ENCODE assay signal across 11 cellular contexts in genomic region chr17:1493291-1493980, GRCh38. TPM values are rescaled to one million over a fixed set of nuclear protein-coding genes. Genes with fewer than 3 reads are reported as not detected.
DNase-seq lines count a peak whose midpoint lies in the region; ATAC-seq and TF ChIP-seq lines count a peak whose summit lies in the region.
"Had no signal": no experiment of that assay in that cellular context is flagged by ENCODE, and none has a peak within 500 bp of the region (broad histone marks: within the 10 kb centered on the region; RNA-seq: fewer than 3 reads in every experiment).

No MANE protein-coding gene starts in this region.

- H3K27me3 Mint-ChIP-seq in GM23338 (ENCODE audit: insufficient read depth, low read depth, poor library complexity) = peaks cover 23% of the 10 kb centered on the region

- H4K20me1 ChIP-seq in GM23338 (replicated peaks; ENCODE audit: insufficient read depth) = no peaks in the 10 kb centered on the region; the same call in 1 of the 2 replicates
- no peaks in the 10 kb centered on the region for H4K20me1 ChIP-seq in smooth muscle cell (ENCODE audit: low read depth)

- intact Hi-C loops in adrenal gland (cut with DNase I) = no loop called here

- H3K9me2 ChIP-seq in GM23338 (ENCODE audit: insufficient read depth) = no peaks in the 10 kb centered on the region

- H3K4me2 ChIP-seq in GM23338 = no peak overlapping the region
- H3K4me2 ChIP-seq in smooth muscle cell = peak overlapping the region; percentile 94

- H3K9ac ChIP-seq in liver (ENCODE audit: low read depth in 1 of 2, low read length in 2 of 2) = no peak overlapping the region
- no peak overlapping the region for H3K9ac ChIP-seq in smooth muscle cell (ENCODE audit: low read depth)

- H3K36me3 Mint-ChIP-seq in GM23338 (ENCODE audit: low read depth) = no peaks in the 10 kb centered on the region

- WGBS in adrenal gland, 4 donors = 41 to 66% (median 58%) methylated on average over 16 to 23 of the region's 23 CpGs
- WGBS in liver = 71% methylated on average over 23 of the region's 23 CpGs
- 81% methylated on average over 20 of the region's 23 CpGs for WGBS in smooth muscle cell (ENCODE audit: low lambda C conversion rate)

- H3K4me1 Mint-ChIP-seq in GM23338 = peaks cover 25% of the 10 kb centered on the region

- no peak overlapping the region for H3K27ac Mint-ChIP-seq in GM23338
- H3K27ac Mint-ChIP-seq: HFFc6 had no signal

- no peaks in the 10 kb centered on the region for H3K9me3 ChIP-seq in adrenal gland (replicated peaks in 1 of 3)
- no peaks in the 10 kb centered on the region for H3K9me3 ChIP-seq in liver (ENCODE audit: control insufficient read depth in 4 of 4, low read length in 3 of 4)
- no peaks in the 10 kb centered on the region for H3K9me3 ChIP-seq in smooth muscle cell (replicated peaks; ENCODE audit: low read depth)

- DNase-seq in GM23338 (ENCODE audit: low spot score) (no peak), adrenal gland (peak in 5 of 7 donors; percentile 39 to 75 (median 46)), smooth muscle cell (lab: John Stamatoyannopoulos, UW; ENCODE audit: unreplicated experiment) (no peak), DMS 273 (lab: John Stamatoyannopoulos, UW; ENCODE audit: unreplicated experiment) (no peak), T1000 (lab: John Stamatoyannopoulos, UW) (no peak), GM19240 (ENCODE audit: insufficient read length, low spot score) (no peak)
- DNase-seq: activated CD8-positive, alpha-beta memory T cell treated with anti-CD3 and anti-CD28 coated beads for 24 hours; HFFc6; NCI-H2029 treated with DMSO at 0.1 percent for 48 hours had no signal

- no peaks in the 10 kb centered on the region for H3K36me3 ChIP-seq in GM23338 (ENCODE audit: insufficient read depth)
- H3K36me3 ChIP-seq in adrenal gland (replicated peaks in 1 of 2) = peaks cover 0 to 22% of the 10 kb centered on the region in 2 donors
- H3K36me3 ChIP-seq in liver (ENCODE audit: control insufficient read depth in 4 of 4, insufficient read depth in 3 of 4, low read depth in 1 of 4, low read length in 3 of 4) = peaks cover 1 to 25% (median 16%) of the 10 kb centered on the region in 4 donors
- H3K36me3 ChIP-seq in smooth muscle cell (ENCODE audit: low read depth) = no peaks in the 10 kb centered on the region

- H3K4me3 ChIP-seq in GM23338 (no peak overlapping the region), adrenal gland (no peak overlapping the region), liver (ENCODE audit: low read depth in 1 of 3, low read length in 3 of 3) (no peak overlapping the region), smooth muscle cell (no peak overlapping the region)

- H3K4me1 ChIP-seq in GM23338 (ENCODE audit: insufficient read depth) = peaks cover 11% of the 10 kb centered on the region
- H3K4me1 ChIP-seq in adrenal gland (replicated peaks in 1 of 2) = peaks cover 10 to 16% of the 10 kb centered on the region in 2 donors
- H3K4me1 ChIP-seq in liver (ENCODE audit: control insufficient read depth in 4 of 4, insufficient read depth in 4 of 4, low read length in 3 of 4) = peaks cover 10 to 36% (median 25%) of the 10 kb centered on the region in 4 donors
- no peaks in the 10 kb centered on the region for H3K4me1 ChIP-seq in smooth muscle cell (ENCODE audit: low read depth)

- H3K27ac ChIP-seq in GM23338 (ENCODE audit: low read depth) (no peak overlapping the region), adrenal gland (peak overlapping the region in 3 of 5 donors; percentile 70 to 95 (median 74)), liver (ENCODE audit: low read depth in 1 of 2, low read length in 2 of 2) (peak overlapping the region; percentile 5 to 54), smooth muscle cell (ENCODE audit: low read depth) (no peak overlapping the region)

- no peak for ATAC-seq in GM23338
- ATAC-seq in HG02623 (IDR thresholded peaks at IDR 0.05; ENCODE audit: unreplicated experiment) = no peak

- H3K4me3 Mint-ChIP-seq in GM23338 = peak overlapping the region; percentile 51
- H3K4me3 Mint-ChIP-seq: HFFc6 had no signal

- TF ChIP-seq RAD21 in liver (IDR thresholded peaks at IDR 0.05) = no peak

- TF ChIP-seq POLR2A in adrenal gland (IDR thresholded peaks at IDR 0.05) = no peak

- H3K9me3 Mint-ChIP-seq in GM23338 = no peaks in the 10 kb centered on the region; the same call in 2 of the 3 replicates
- H3K9me3 Mint-ChIP-seq: HFFc6 had no signal

- H3F3A ChIP-seq in GM23338 (replicated peaks; ENCODE audit: low read depth) = peaks cover 22% of the 10 kb centered on the region; the same call in 1 of the 2 replicates
- H3F3A ChIP-seq in smooth muscle cell (ENCODE audit: low read depth) = peaks cover 15% of the 10 kb centered on the region

- H3K79me2 ChIP-seq in GM23338 (replicated peaks; ENCODE audit: insufficient read depth) (peaks cover 8% of the 10 kb centered on the region; the same call in 1 of the 2 replicates), smooth muscle cell (ENCODE audit: low read depth) (peaks cover 22% of the 10 kb centered on the region)

- TF ChIP-seq CTCF in GM23338 (conservative IDR thresholded peaks at IDR 0.05; ENCODE audit: low read depth in 2 of 2) (no peak), adrenal gland (IDR thresholded peaks at IDR 0.05) (no peak), liver (IDR thresholded peaks at IDR 0.05; ENCODE audit: low read depth, low read length, missing input control) (no peak), smooth muscle cell (IDR thresholded peaks at IDR 0.05; ENCODE audit: borderline replicate concordance, insufficient read depth, poor library complexity, severe bottlenecking) (no peak)

- H3K27me3 ChIP-seq in GM23338 (ENCODE audit: insufficient read depth) = peaks cover 23% of the 10 kb centered on the region
- H3K27me3 ChIP-seq in adrenal gland = no peaks in the 10 kb centered on the region
- H3K27me3 ChIP-seq in liver (ENCODE audit: control insufficient read depth in 4 of 4, insufficient read depth in 4 of 4, low read length in 3 of 4) = no peaks in the 10 kb centered on the region
- no peaks in the 10 kb centered on the region for H3K27me3 ChIP-seq in smooth muscle cell (ENCODE audit: low read depth)

- H2AFZ ChIP-seq in GM23338 = no peak overlapping the region
- no peak overlapping the region for H2AFZ ChIP-seq in smooth muscle cell (ENCODE audit: low read depth)

TF ChIP-seq in GM23338, 12 proteins besides CTCF, POLR2A, EP300 and RAD21 (continues in another document):
- TF ChIP-seq ZNF331 (CRISPR knock-in tag; IDR thresholded peaks at IDR 0.05; ENCODE audit: low read depth) (no peak), NANOG (IDR thresholded peaks at IDR 0.05; ENCODE audit: borderline replicate concordance) (no peak)

TF ChIP-seq in liver, 16 proteins besides CTCF, POLR2A, EP300 and RAD21 (continues in another document):
- TF ChIP-seq EGR1 (IDR thresholded peaks at IDR 0.05; ENCODE audit: low read depth in 2 of 2) (peak in 1 of 2 donors; percentile 55), HNF4G (IDR thresholded peaks at IDR 0.05) (no peak), REST (IDR thresholded peaks at IDR 0.05) (no peak), MAX (IDR thresholded peaks at IDR 0.05) (no peak), NR2F2 (IDR thresholded peaks at IDR 0.05) (peak; percentile 93), JUND (IDR thresholded peaks at IDR 0.05) (no peak)

RNA-seq across cellular contexts. Expression of gene MYO1C, which starts 0.9 kb away (rescaled TPM):
- 35.2 and 57.1 TPM in 2 replicates for total RNA-seq in GM23338 (2014; rRNA removed; shearing (Covaris generic))
- polyA plus RNA-seq in GM23338 (2016; fragmentation: Nextera tagmentation; extraction: Ambion mirVana) = 12.3 and 13.9 TPM in 2 replicates
- total RNA-seq in adrenal gland = 100 to 1,000 TPM in 1 of 8 donors, 10 to 100 TPM in 7; 50.4 to 103 (median 79.1) TPM
- 10 to 100 TPM; 35.6 to 71.4 (median 71.3) TPM for polyA plus RNA-seq in adrenal gland
- total RNA-seq in liver = 10 to 100 TPM; 20.3 to 61.7 TPM
- 10 to 100 TPM; 22.9 to 33.6 TPM for polyA plus RNA-seq in liver
- total RNA-seq in smooth muscle cell = 61.8 and 80.4 TPM in 2 replicates
- polyA plus RNA-seq in smooth muscle cell = 81.5 and 99.9 TPM in 2 replicates

RNA-seq across cellular contexts. Expression of gene INPP5K, which starts 23.0 kb away (rescaled TPM):
- total RNA-seq in GM23338 (2014; rRNA removed; shearing (Covaris generic)) = 22.5 and 29.7 TPM in 2 replicates
- polyA plus RNA-seq in GM23338 (2016; fragmentation: Nextera tagmentation; extraction: Ambion mirVana) = 8.4 TPM in 2 replicates
- 10 to 100 TPM; 22.3 to 91.6 (median 39.9) TPM for total RNA-seq in adrenal gland
- polyA plus RNA-seq in adrenal gland = 10 to 100 TPM; 22.6 to 41.1 (median 34.0) TPM
- 10 to 100 TPM; 19.2 to 47.1 TPM for total RNA-seq in liver
- polyA plus RNA-seq in liver = 10 to 100 TPM in 1 of 2 donors, 1 to 10 TPM in 1; 9.9 to 12.5 TPM
- 12.6 and 32.3 TPM in 2 replicates for total RNA-seq in smooth muscle cell
- 9.6 and 19.7 TPM in 2 replicates for polyA plus RNA-seq in smooth muscle cell

RNA-seq across cellular contexts. Expression of gene CRK, which starts 37.4 kb away (rescaled TPM):
- total RNA-seq in GM23338 (2014; rRNA removed; shearing (Covaris generic)) = 59.8 and 61.1 TPM in 2 replicates
- polyA plus RNA-seq in GM23338 (2016; fragmentation: Nextera tagmentation; extraction: Ambion mirVana) = 28.6 and 32.6 TPM in 2 replicates
- 10 to 100 TPM; 55.4 to 80.6 (median 61.0) TPM for total RNA-seq in adrenal gland
- 10 to 100 TPM; 20.3 to 62.7 (median 23.0) TPM for polyA plus RNA-seq in adrenal gland
- 10 to 100 TPM; 35.9 to 69.9 TPM for total RNA-seq in liver
- 10 to 100 TPM; 29.5 to 33.7 TPM for polyA plus RNA-seq in liver
- total RNA-seq in smooth muscle cell = 49.7 and 64.5 TPM in 2 replicates
- 56.8 and 69.4 TPM in 2 replicates for polyA plus RNA-seq in smooth muscle cell

Comparison
In these comparisons a context has a peak if more than half of its experiments do, and no peak if none do; other contexts are left out.
1. DNase-seq: peak in adrenal gland (5 of 7); none in GM23338 (single experiment), smooth muscle cell (single experiment), DMS 273 (single experiment), T1000 (single experiment) and GM19240 (single experiment).
2. H3K27ac ChIP-seq: peak in adrenal gland (3 of 5) and liver (2 of 2); none in GM23338 (single experiment) and smooth muscle cell (single experiment).